ENCODE assay signal across 11 cellular contexts in genomic region chr11:120720760-120721159, GRCh38.
"Had no signal": no experiment of that assay in that cellular context is flagged by ENCODE, and none has a peak within 500 bp of the region (broad histone marks: within the 10 kb centered on the region; RNA-seq: fewer than 3 reads in every experiment).

No MANE protein-coding gene starts in this region.

- H3K4me2 ChIP-seq: GM23338 had no signal

- H3K4me1 ChIP-seq: HAP-1 had no signal

- H3K36me3 ChIP-seq: HAP-1 had no signal

- H3K4me3 ChIP-seq: GM23248, GM23338, HAP-1 had no signal

- H3K9me3 Mint-ChIP-seq: HFFc6 had no signal

- H3K9me3 ChIP-seq: HAP-1 had no signal

- H3K4me3 Mint-ChIP-seq: GM23338, H9, HFFc6 had no signal

- H3K9ac ChIP-seq: GM23248 had no signal

- H2AFZ ChIP-seq: GM23248, GM23338 had no signal

- FAIRE-seq: H1, H54 had no signal

- H3K27ac Mint-ChIP-seq: GM23338, H9, HFFc6 had no signal

- H3K27ac ChIP-seq: GM23248 had no signal

- DNase-seq: GM23248, GOT3, H7, H9, HCEC 1CT, HFFc6 had no signal

- ATAC-seq: GM23338, HCT116 had no signal
